ENCODE assay signal across 21 cellular contexts in the genomic region with DNA sequence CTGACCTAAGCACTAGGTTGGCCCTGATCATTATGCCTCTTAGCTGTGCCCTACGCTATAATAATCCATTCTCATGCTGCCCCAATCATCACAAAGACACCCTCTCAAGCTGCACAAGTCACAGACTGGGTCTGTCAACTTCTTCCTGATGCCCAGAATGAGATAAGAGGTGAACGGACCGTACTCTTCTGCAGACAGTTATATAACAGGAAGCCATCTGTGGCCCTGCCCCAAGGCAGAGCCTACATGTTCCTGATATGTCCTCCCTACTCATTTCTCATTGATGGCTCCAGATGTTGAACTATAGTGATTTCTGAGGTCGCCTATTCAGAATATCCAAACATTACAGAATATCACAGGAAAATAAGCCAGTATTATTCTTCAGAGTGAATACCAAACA.
"Had no signal": no experiment of that assay in that cellular context is flagged by ENCODE, and none has a peak within 500 bp of the region (broad histone marks: within the 10 kb centered on the region; RNA-seq: fewer than 3 reads in every experiment).

No MANE protein-coding gene starts in this region.

- DNase-seq: dorsolateral prefrontal cortex; effector CD4-positive, alpha-beta T cell; hypothalamus; immature natural killer cell; islet precursor cell; left ventricle myocardium superior; lower lobe of right lung; natural killer cell; occipital lobe; ovary; posterior cingulate gyrus; psoas muscle; right cardiac atrium; sigmoid colon; stimulated activated CD4-positive, alpha-beta T cell treated with anti-CD3 and anti-CD28 coated beads, Interleukin-4, amount 100 ng/mL, for 4 hours; stimulated activated naive CD8-positive, alpha-beta T cell treated with anti-CD3 and anti-CD28 coated beads, Interleukin-15, Interleukin-2, amounts not matched to agents 100 U/mL and 50 U/mL, for 24 hours; substantia nigra; transverse colon; upper lobe of right lung had no signal

- ATAC-seq: left ventricle myocardium superior; lower lobe of right lung; natural killer cell; psoas muscle; right cardiac atrium; stimulated activated memory B cell treated with anti-CD40 and anti-IgM and Interleukin-4, amounts not matched to agents 10 μg/mL and 1 μg/mL and 100 μg/mL, for 72 hours; stimulated activated naive CD8-positive, alpha-beta T cell treated with anti-CD3 and anti-CD28 coated beads, Interleukin-15, Interleukin-2, amounts not matched to agents 100 U/mL and 50 U/mL, for 24 hours; upper lobe of right lung had no signal

- FAIRE-seq: frontal cortex had no signal
